In genomic region chr12:47312794-47313426, GRCh38 we compare ENCODE assay signal across 9 cellular contexts.
DNase-seq lines count a peak whose midpoint lies in the region; ATAC-seq and TF ChIP-seq lines count a peak whose summit lies in the region.
"Had no signal": no experiment of that assay in that cellular context is flagged by ENCODE, and none has a peak within 500 bp of the region (broad histone marks: within the 10 kb centered on the region; RNA-seq: fewer than 3 reads in every experiment).

No MANE protein-coding gene starts in this region.

- H3K36me3 ChIP-seq in aorta (ENCODE audit: control insufficient read depth in 1 of 2, insufficient read depth in 2 of 2, low read length in 1 of 2), result no peaks in the 10 kb centered on the region

- no peak overlapping the region for H3K27ac Mint-ChIP-seq in nephron progenitor cell

- H3K27me3 Mint-ChIP-seq in nephron progenitor cell (ENCODE audit: low read depth, poor library complexity), result no peaks in the 10 kb centered on the region

- H3K4me1 ChIP-seq in aorta (ENCODE audit: control insufficient read depth in 1 of 2, insufficient read depth in 2 of 2, low read length in 2 of 2), result no peaks in the 10 kb centered on the region

- peak; percentile 42 for DNase-seq in epithelial cell of proximal tubule (ENCODE audit: low read depth)
- no peak for DNase-seq in aorta
- DNase-seq in sciatic nerve (ENCODE audit: low spot score), result no peak
- DNase-seq in nephron progenitor cell, result no peak
- DNase-seq in T-helper 9 cell, result no peak
- DNase-seq: activated CD4-positive, alpha-beta T cell treated with anti-CD3 and anti-CD28 coated beads, Interleukin-2, amount 50 U/mL, for 4 hours had no signal

- H3K27me3 ChIP-seq in aorta (ENCODE audit: control insufficient read depth in 1 of 2, insufficient read depth in 2 of 2, low read length in 1 of 2), result no peaks in the 10 kb centered on the region

- no peak for TF ChIP-seq POLR2A in GM18505 (IDR thresholded peaks at IDR 0.05; ENCODE audit: borderline replicate concordance, extremely low read depth, insufficient read depth, insufficient read length)

- no peak overlapping the region for H3K4me3 ChIP-seq in epithelial cell of proximal tubule (ENCODE audit: low read depth, low read length)
- H3K4me3 ChIP-seq in aorta (ENCODE audit: low read length in 2 of 2), result no peak overlapping the region

- H3K36me3 Mint-ChIP-seq in nephron progenitor cell (ENCODE audit: low read depth), result no peaks in the 10 kb centered on the region

- TF ChIP-seq CTCF in epithelial cell of proximal tubule (conservative IDR thresholded peaks at IDR 0.05; ENCODE audit: low read depth, low read length) (no peak), nephron progenitor cell (IDR thresholded peaks at IDR 0.05) (no peak)

- no peaks in the 10 kb centered on the region for H3K4me1 Mint-ChIP-seq in nephron progenitor cell

- no peaks in the 10 kb centered on the region for H3K9me3 Mint-ChIP-seq in nephron progenitor cell

- no peak overlapping the region for H3K4me3 Mint-ChIP-seq in nephron progenitor cell

- 78 to 83% methylated on average over 3 of the region's 3 CpGs for WGBS in aorta, 2 donors

- intact Hi-C loops in aorta (cut with DNase I), result no loop called here
- intact Hi-C loops in sciatic nerve (cut with DNase I), result no loop called here

- H3K27ac ChIP-seq in aorta (ENCODE audit: low read depth in 1 of 2, low read length in 2 of 2), result no peak overlapping the region

- ATAC-seq in GM18505 (IDR thresholded peaks at IDR 0.05; ENCODE audit: unreplicated experiment), result peak; percentile 89
- peak; percentile 85 for ATAC-seq in GM21515 (IDR thresholded peaks at IDR 0.05; ENCODE audit: unreplicated experiment)
- peak; percentile 93 for ATAC-seq in HG03432 (IDR thresholded peaks at IDR 0.05; ENCODE audit: unreplicated experiment)
- no peak for ATAC-seq in aorta (ENCODE audit: low FRiP score)
- no peak for ATAC-seq in sciatic nerve

- H3K9me3 ChIP-seq in aorta (ENCODE audit: control insufficient read depth, low read length), result no peaks in the 10 kb centered on the region

Comparison
In these comparisons a context has a peak if more than half of its experiments do, and no peak if none do; other contexts are left out.
1. ATAC-seq: peak in GM18505 (single experiment), GM21515 (single experiment) and HG03432 (single experiment); none in aorta (single experiment) and sciatic nerve (single experiment).